9 cellular contexts compared by ENCODE assay signal in genomic region chr20:38125157-38126056, GRCh38. TPM values are rescaled to one million over a fixed set of nuclear protein-coding genes. Genes with fewer than 3 reads are reported as not detected.
DNase-seq lines count a peak whose midpoint lies in the region; ATAC-seq and FAIRE-seq lines count a peak whose summit lies in the region.
"Had no signal": no experiment of that assay in that cellular context is flagged by ENCODE, and none has a peak within 500 bp of the region (broad histone marks: within the 10 kb centered on the region; RNA-seq: fewer than 3 reads in every experiment).

No MANE protein-coding gene starts in this region.

- peak; percentile 69 for ATAC-seq in left colon
- no peak for ATAC-seq in HG03159 (IDR thresholded peaks at IDR 0.05; ENCODE audit: unreplicated experiment)

- intact Hi-C loops in left colon (cut with DNase I, micrococcal nuclease): no loop called here

- FAIRE-seq in urothelium cell line (lab: Jason Lieb, UNC): no peak

- DNase-seq in NCI-H82 (lab: John Stamatoyannopoulos, UW) (peak; percentile 31), NCI-H82 treated with DMSO at 0.1 percent for 48 hours (lab: John Stamatoyannopoulos, UW; ENCODE audit: unreplicated experiment) (no peak), astrocyte of the hippocampus (ENCODE audit: low read depth, low spot score) (peak; percentile 91), left colon (peak; percentile 72 to 73), urothelium cell line (ENCODE audit: low spot score) (peak; percentile 70), OCI-M1 (lab: John Stamatoyannopoulos, UW) (no peak), cerebellum (ENCODE audit: low spot score) (no peak)
- DNase-seq: 8988T had no signal

RNA-seq across cellular contexts. Expression of gene TGM2, which starts 39.7 kb away (rescaled TPM):
- total RNA-seq in left colon (10 to 100 TPM; 26.9 to 33.9 TPM), cerebellum (10.8 TPM)

Comparison
In these comparisons a context has a peak if more than half of its experiments do, and no peak if none do; other contexts are left out.
1. DNase-seq: peak in NCI-H82 (single experiment), astrocyte of the hippocampus (single experiment), left colon (2 of 2) and urothelium cell line (single experiment); none in NCI-H82 treated with DMSO at 0.1 percent for 48 hours (single experiment), OCI-M1 (single experiment) and cerebellum (single experiment).